1 cellular context compared by ENCODE assay signal in genomic region chr1:159204791-159205141, GRCh38.
TF ChIP-seq lines count a peak whose summit lies in the region.

Gene ACKR1, plus strand, starts transcription at chr1:159204875. Its CDS starts 85 bp downstream, at chr1:159204960.

TF ChIP-seq in GM12878, 131 proteins besides CTCF, POLR2A, EP300 and RAD21 (continued from another document):
- TF ChIP-seq BCLAF1 (IDR thresholded peaks at IDR 0.05) = no peak
- TF ChIP-seq SMARCA5 (IDR thresholded peaks at IDR 0.05) = no peak
- TF ChIP-seq ZBED1 (IDR thresholded peaks at IDR 0.05; ENCODE audit: borderline replicate concordance) = no peak
- TF ChIP-seq EZH2 (IDR thresholded peaks at IDR 0.05; ENCODE audit: borderline replicate concordance, control insufficient read depth, low read depth, low read length) = no peak
- no peak for TF ChIP-seq USF1 (IDR thresholded peaks at IDR 0.05; ENCODE audit: borderline replicate concordance, extremely low read length, insufficient read depth, low read depth, low read length)
- no peak for TF ChIP-seq TARDBP (IDR thresholded peaks at IDR 0.05; ENCODE audit: borderline replicate concordance)
- TF ChIP-seq SKIL (IDR thresholded peaks at IDR 0.05; ENCODE audit: low read depth, poor library complexity, severe bottlenecking) = no peak
